In genomic region chr6:53059648-53060589, GRCh38 we compare ENCODE assay signal across 8 cellular contexts. TPM values are rescaled to one million over a fixed set of nuclear protein-coding genes. Genes with fewer than 3 reads are reported as not detected.
DNase-seq lines count a peak whose midpoint lies in the region; ATAC-seq and TF ChIP-seq lines count a peak whose summit lies in the region.

No MANE protein-coding gene starts in this region.

- peak overlapping the region; percentile 67 to 80 for H3K4me3 ChIP-seq in DND-41 (ENCODE audit: low read depth in 1 of 2, low read length in 2 of 2)
- H3K4me3 ChIP-seq in epithelial cell of esophagus (ENCODE audit: low read length): peak overlapping the region; percentile 83
- no peak overlapping the region for H3K4me3 ChIP-seq in body of pancreas

- TF ChIP-seq POLR2A in body of pancreas (IDR thresholded peaks at IDR 0.05): no peak

- intact Hi-C loops in body of pancreas (cut with DNase I): no loop called here

- H3K9ac ChIP-seq in DND-41 (ENCODE audit: low read depth, low read length): peak overlapping the region; percentile 84

- H3K27ac ChIP-seq in DND-41 (ENCODE audit: low read length) (peak overlapping the region; percentile 35; the same call in 1 of the 2 replicates), body of pancreas (no peak overlapping the region)

- H3K36me3 ChIP-seq in DND-41 (ENCODE audit: insufficient read depth, low read length) (0 out of 2 replicates have a peak, but pooled peaks cover 7% of the 10 kb centered on the region), body of pancreas (replicated peaks in 1 of 2; ENCODE audit: insufficient read depth in 1 of 2, low read depth in 2 of 2) (no peaks in the 10 kb centered on the region)

- H3K9me3 ChIP-seq in DND-41 (ENCODE audit: insufficient read depth, low read length, severe bottlenecking) (no peaks in the 10 kb centered on the region), body of pancreas (no peaks in the 10 kb centered on the region)

- H4K20me1 ChIP-seq in DND-41 (ENCODE audit: insufficient read depth, low read length): peaks cover 7% of the 10 kb centered on the region; the same call in 1 of the 2 replicates

- H3K27me3 ChIP-seq in DND-41 (ENCODE audit: insufficient read depth, low read length, poor library complexity): no peaks in the 10 kb centered on the region
- no peaks in the 10 kb centered on the region for H3K27me3 ChIP-seq in body of pancreas

- no peak for TF ChIP-seq CTCF in DND-41 (IDR thresholded peaks at IDR 0.05; ENCODE audit: borderline replicate concordance, extremely low read depth, low read length, poor library complexity, severe bottlenecking)
- no peak for TF ChIP-seq CTCF in epithelial cell of esophagus (IDR thresholded peaks at IDR 0.05; ENCODE audit: insufficient read depth, low read depth, low read length, missing control alignments)
- TF ChIP-seq CTCF in body of pancreas (IDR thresholded peaks at IDR 0.05): no peak

- peak overlapping the region; percentile 84 for H3K4me2 ChIP-seq in DND-41 (ENCODE audit: insufficient read depth, low read length)

- WGBS in body of pancreas, 2 donors: 25 to 46% methylated on average over 3 of the region's 3 CpGs

- H2AFZ ChIP-seq in DND-41 (ENCODE audit: low read depth, low read length): no peak overlapping the region

- H3K79me2 ChIP-seq in DND-41 (ENCODE audit: insufficient read depth, low read length): peaks cover 56% of the 10 kb centered on the region

- no peak for ATAC-seq in DND-41 (ENCODE audit: insufficient read depth, low read depth)
- ATAC-seq in HG03135 (IDR thresholded peaks at IDR 0.05; ENCODE audit: unreplicated experiment): no peak
- no peak for ATAC-seq in GM21825 (IDR thresholded peaks at IDR 0.05; ENCODE audit: unreplicated experiment)
- ATAC-seq in body of pancreas: no peak

- H3K4me1 ChIP-seq in DND-41 (ENCODE audit: insufficient read depth, low read length) (peaks cover 51% of the 10 kb centered on the region), body of pancreas (peaks cover 59% of the 10 kb centered on the region)

- DNase-seq in DND-41: no peak
- DNase-seq in OCI-M1 (lab: John Stamatoyannopoulos, UW): peak; percentile 44
- no peak for DNase-seq in epithelial cell of esophagus (ENCODE audit: low read depth)
- DNase-seq in pons (ENCODE audit: low spot score): peak; percentile 39
- DNase-seq in body of pancreas: no peak
- DNase-seq in kidney glomerular epithelial cell (lab: John Stamatoyannopoulos, UW): no peak

RNA-seq across cellular contexts. Expression of gene CILK1, which starts 1.7 kb away (rescaled TPM):
- total RNA-seq in body of pancreas: 1 to 10 TPM; 5.6 to 7.3 TPM

RNA-seq across cellular contexts. Expression of gene FBXO9, which starts 5.3 kb away (rescaled TPM):
- total RNA-seq in body of pancreas: 10 to 100 TPM; 53.7 to 69.0 TPM

Comparison
In these comparisons a context has a peak if more than half of its experiments do, and no peak if none do; other contexts are left out.
1. DNase-seq: peak in OCI-M1 (single experiment) and pons (single experiment); none in DND-41 (single experiment), epithelial cell of esophagus (single experiment), body of pancreas (0 of 4) and kidney glomerular epithelial cell (single experiment).
2. H3K4me3 ChIP-seq: peak in DND-41 (2 of 2) and epithelial cell of esophagus (single experiment); none in body of pancreas (0 of 2).